In the genomic region with DNA sequence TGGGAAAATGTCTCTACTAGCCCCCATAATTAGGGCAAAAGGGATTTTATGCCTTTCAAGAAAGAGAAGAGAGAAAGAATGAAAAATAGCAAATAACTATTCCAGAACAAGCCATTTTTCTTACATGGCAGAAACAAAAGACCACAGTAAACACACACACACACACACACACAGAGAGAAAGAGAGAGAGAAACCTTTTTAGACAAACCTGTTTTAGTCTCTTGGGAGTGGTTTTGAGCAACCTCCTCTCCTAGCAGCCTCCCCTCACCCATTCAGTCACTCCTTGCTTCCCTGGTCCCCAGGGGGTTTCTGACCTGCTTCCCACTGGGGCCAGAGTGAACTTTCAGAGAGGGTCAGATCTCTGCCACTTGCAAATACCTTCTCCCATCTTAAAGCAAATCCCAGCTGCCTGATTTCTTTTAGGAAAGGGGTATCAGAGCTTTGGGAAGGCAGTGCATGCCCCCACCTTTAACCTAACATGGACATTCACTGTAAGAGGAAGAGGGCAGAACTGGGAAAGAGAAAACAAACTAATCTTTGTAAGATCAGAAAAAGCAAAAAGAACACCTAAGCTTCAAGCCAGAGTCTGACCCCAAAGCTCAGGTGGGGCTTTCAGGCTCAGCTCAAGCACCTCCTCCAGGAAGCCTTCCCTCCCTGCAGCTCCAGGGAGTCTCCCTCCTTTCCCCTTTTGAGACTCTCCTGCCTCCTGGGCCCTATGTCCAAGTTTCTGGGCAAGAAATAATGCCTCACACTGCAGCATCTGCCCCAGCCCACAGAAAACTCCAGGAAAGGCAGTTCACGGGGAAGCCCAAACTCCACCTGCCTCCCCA, we compare ENCODE assay signal across 11 cellular contexts. TPM values are rescaled to one million over a fixed set of nuclear protein-coding genes. Genes with fewer than 3 reads are reported as not detected.
DNase-seq lines count a peak whose midpoint lies in the region; FAIRE-seq and TF ChIP-seq lines count a peak whose summit lies in the region.
"Had no signal": no experiment of that assay in that cellular context is flagged by ENCODE, and none has a peak within 500 bp of the region (broad histone marks: within the 10 kb centered on the region; RNA-seq: fewer than 3 reads in every experiment).

No MANE protein-coding gene starts in this region.

- H4K20me1 ChIP-seq in endothelial cell of umbilical vein (replicated peaks; ENCODE audit: control insufficient read depth, extremely low read depth, insufficient read depth, low read length) (no peaks in the 10 kb centered on the region), neural progenitor cell (ENCODE audit: low read depth) (peaks cover 60% of the 10 kb centered on the region)

- TF ChIP-seq CTCF in GM06990 (IDR thresholded peaks at IDR 0.05; ENCODE audit: insufficient read depth, low read length, poor library complexity, severe bottlenecking) (no peak), endothelial cell of umbilical vein (IDR thresholded peaks at IDR 0.05; ENCODE audit: extremely low read depth in 1 of 2, insufficient read depth in 1 of 2, low read depth in 1 of 2, low read length in 2 of 2) (no peak), neural progenitor cell (IDR thresholded peaks at IDR 0.05) (no peak)

- H2AFZ ChIP-seq in endothelial cell of umbilical vein (ENCODE audit: low read depth, low read length) (no peak overlapping the region), neural progenitor cell (replicated peaks) (no peak overlapping the region)

- H3K4me3 Mint-ChIP-seq in neural progenitor cell: peak overlapping the region; percentile 86

- BruUV-seq in endothelial cell of umbilical vein (replicated peaks; lab: Mats Ljungman, UMichigan): no TSS peak

- H3K4me1 ChIP-seq in endothelial cell of umbilical vein (ENCODE audit: control insufficient read depth, extremely low read depth, insufficient read depth, low read length) (peaks cover 6% of the 10 kb centered on the region), neural progenitor cell (peaks cover 25% of the 10 kb centered on the region)

- DNase-seq in GM06990 (ENCODE audit: extremely low read depth, insufficient read length) (no peak), NCI-H69 (lab: John Stamatoyannopoulos, UW) (peak; percentile 26), endothelial cell of umbilical vein (ENCODE audit: low read depth, low spot score) (no peak), neural progenitor cell (ENCODE audit: low spot score) (no peak), DMS114 treated with DMSO at 0.1 percent for 48 hours (lab: John Stamatoyannopoulos, UW; ENCODE audit: unreplicated experiment) (no peak), HUDEP-2 (lab: John Stamatoyannopoulos, UW; ENCODE audit: unreplicated experiment in 76 of 76) (no peak), NCI-H187 treated with DMSO at 0.1 percent for 48 hours (lab: John Stamatoyannopoulos, UW) (no peak)
- DNase-seq in activated naive CD4-positive, alpha-beta T cell treated with Interleukin-2 at 50 U/mL for 16 hours: no peak
- DNase-seq: sigmoid colon; stimulated activated CD8-positive, alpha-beta memory T cell treated with anti-CD3 and anti-CD28 coated beads, Interleukin-4, amount 100 ng/mL, for 48 hours had no signal

- H3K4me2 ChIP-seq in endothelial cell of umbilical vein (ENCODE audit: insufficient read depth, low read length) (no peak overlapping the region), neural progenitor cell (peak overlapping the region; percentile 99)

- H3K9me1 ChIP-seq in endothelial cell of umbilical vein (replicated peaks; ENCODE audit: control insufficient read depth, extremely low read depth, insufficient read depth, low read length): no peaks in the 10 kb centered on the region

- CTCF ChIA-PET in endothelial cell of umbilical vein (lab: Charles Lee): interaction anchor here (2.9 to 4.9 kb wide), 3 partner anchors 8 to 114 kb away, joined by 8 to 76 read pairs (median 42); no protein-coding TSS in a partner anchor

- dilution Hi-C loops in endothelial cell of umbilical vein (cut with MboI; ENCODE audit: extremely low pct_ligation_motif_present, low sequenced_read_pairs): no loop called here

- H3K79me2 ChIP-seq in endothelial cell of umbilical vein (ENCODE audit: control insufficient read depth, insufficient read depth, low read length) (no peaks in the 10 kb centered on the region), neural progenitor cell (ENCODE audit: low read depth) (peaks cover 71% of the 10 kb centered on the region)

- intact Hi-C loops in endothelial cell of umbilical vein (cut with micrococcal nuclease): loop anchor here (2.0 kb wide), 1 partner anchor 205 kb away; no protein-coding TSS in a partner anchor

- H3K27me3 ChIP-seq in GM06990 (replicated peaks; ENCODE audit: control insufficient read depth, insufficient read depth, low read length) (no peaks in the 10 kb centered on the region), endothelial cell of umbilical vein (ENCODE audit: control insufficient read depth in 2 of 2, insufficient read depth in 2 of 2, low read length in 2 of 2) (peaks cover 6 to 13% of the 10 kb centered on the region in 2 experiments), neural progenitor cell (peaks cover 9% of the 10 kb centered on the region)
- H3K27me3 ChIP-seq: sigmoid colon had no signal

- peaks cover 37% of the 10 kb centered on the region for H3K4me1 Mint-ChIP-seq in neural progenitor cell

- peaks cover 24% of the 10 kb centered on the region for H3F3A ChIP-seq in neural progenitor cell (ENCODE audit: low read depth)

- H3K9me3 ChIP-seq in endothelial cell of umbilical vein (replicated peaks; ENCODE audit: control insufficient read depth, insufficient read depth, low read length): no peaks in the 10 kb centered on the region
- no peaks in the 10 kb centered on the region for H3K9me3 ChIP-seq in neural progenitor cell (ENCODE audit: low read depth)
- H3K9me3 ChIP-seq: sigmoid colon had no signal

- H3K9me3 Mint-ChIP-seq in neural progenitor cell: no peaks in the 10 kb centered on the region

- peaks cover 4% of the 10 kb centered on the region for H3K27me3 Mint-ChIP-seq in neural progenitor cell (ENCODE audit: insufficient read depth, low read depth)

- POLR2A ChIA-PET in endothelial cell of umbilical vein (lab: Charles Lee): interaction anchor here (0.6 kb wide), 1 partner anchor 209 kb away, joined by 4 read pairs; no protein-coding TSS in a partner anchor

- H3K9ac ChIP-seq in endothelial cell of umbilical vein (replicated peaks; ENCODE audit: extremely low read depth, insufficient read depth, low read length) (no peak overlapping the region), neural progenitor cell (no peak overlapping the region)

- no peak for TF ChIP-seq POLR2A in endothelial cell of umbilical vein (IDR thresholded peaks at IDR 0.05; ENCODE audit: low read depth, low read length)

- no peak for FAIRE-seq in endothelial cell of umbilical vein (lab: Jason Lieb, UNC)

- peaks cover 4% of the 10 kb centered on the region for H3K36me3 Mint-ChIP-seq in neural progenitor cell

- H3K4me3 ChIP-seq in GM06990 (replicated peaks; ENCODE audit: low read depth, low read length): peak overlapping the region; percentile 81
- H3K4me3 ChIP-seq in endothelial cell of umbilical vein (replicated peaks in 1 of 3; ENCODE audit: insufficient read depth in 1 of 3, low read depth in 1 of 3, low read length in 3 of 3): no peak overlapping the region
- no peak overlapping the region for H3K4me3 ChIP-seq in neural progenitor cell
- H3K4me3 ChIP-seq: lung had no signal

- peaks cover 4% of the 10 kb centered on the region for H3K36me3 ChIP-seq in GM06990 (ENCODE audit: control insufficient read depth, insufficient read depth, low read length)
- no peaks in the 10 kb centered on the region for H3K36me3 ChIP-seq in endothelial cell of umbilical vein (ENCODE audit: control insufficient read depth in 2 of 2, extremely low read depth in 1 of 2, insufficient read depth in 2 of 2, low read length in 2 of 2)
- H3K36me3 ChIP-seq in neural progenitor cell: no peaks in the 10 kb centered on the region
- H3K36me3 ChIP-seq: sigmoid colon had no signal

- H3K27ac ChIP-seq in endothelial cell of umbilical vein (ENCODE audit: insufficient read depth, low read depth, low read length) (no peak overlapping the region), neural progenitor cell (no peak overlapping the region)
- H3K27ac ChIP-seq: sigmoid colon had no signal

- no peak overlapping the region for H3K27ac Mint-ChIP-seq in neural progenitor cell

TF ChIP-seq in endothelial cell of umbilical vein, 7 proteins besides CTCF, POLR2A, EP300 and RAD21:
- TF ChIP-seq FOS (IDR thresholded peaks at IDR 0.05; ENCODE audit: borderline replicate concordance, insufficient read depth, low read length) (no peak), EZH2 (IDR thresholded peaks at IDR 0.05; ENCODE audit: borderline replicate concordance, low read depth, low read length, severe bottlenecking) (peak; percentile 16), POLR2AphosphoS5 (IDR thresholded peaks at IDR 0.05; ENCODE audit: insufficient read depth, low read depth, low read length) (no peak), MYC (IDR thresholded peaks at IDR 0.05; ENCODE audit: low read depth, low read length) (no peak), GATA2 (IDR thresholded peaks at IDR 0.05; ENCODE audit: insufficient read depth, insufficient read length, low read depth, low read length) (no peak)

RNA-seq across cellular contexts. Expression of a gene that starts 2.8 kb away (rescaled TPM):
- total RNA-seq in endothelial cell of umbilical vein: 3.5 and 4.0 TPM in 2 replicates
- 3.2 and 5.6 TPM in 2 replicates for polyA plus RNA-seq in endothelial cell of umbilical vein
- polyA plus RNA-seq in endothelial cell of umbilical vein (2011; cell fraction: cytosol; rRNA removed): 2.7 and 3.1 TPM in 2 replicates
- polyA plus RNA-seq in endothelial cell of umbilical vein (2011; cell fraction: nucleus; rRNA removed): 1.4 and 2.0 TPM in 2 replicates
- 10.6 and 11.3 TPM in 2 replicates for polyA plus RNA-seq in endothelial cell of umbilical vein (2012)
- 1.1 and 2.3 TPM in 2 replicates for polyA minus RNA-seq in endothelial cell of umbilical vein
- polyA minus RNA-seq in endothelial cell of umbilical vein (2011; cell fraction: cytosol; rRNA and poly(A)+ RNA removed): 15.5 TPM
- polyA minus RNA-seq in endothelial cell of umbilical vein (2011; cell fraction: nucleus; rRNA and poly(A)+ RNA removed): 1.3 TPM in 2 replicates
- total RNA-seq in neural progenitor cell (ENCODE audit: low replicate concordance): 27.5 and 54.0 TPM in 2 replicates
